In the genomic region with DNA sequence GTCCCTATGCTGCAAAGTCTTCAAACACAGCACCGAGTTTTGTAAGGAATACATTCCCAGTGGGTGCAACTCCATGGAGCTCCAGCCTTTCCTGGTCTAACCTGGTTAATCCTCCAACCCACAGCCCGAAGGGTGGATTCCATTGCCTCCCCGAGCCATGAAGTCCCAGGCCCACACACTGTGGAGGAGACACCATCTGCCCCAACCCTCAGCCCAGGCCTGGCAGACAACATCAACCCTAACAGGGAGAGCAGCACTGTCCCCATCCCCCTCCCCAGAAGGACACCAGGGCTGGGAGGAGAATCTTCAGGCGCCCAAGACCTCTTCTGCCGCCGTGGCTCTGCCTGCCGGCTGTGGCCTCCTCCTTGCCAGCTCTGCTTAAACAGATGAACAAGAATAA, we compare ENCODE assay signal across 12 cellular contexts. TPM values are rescaled to one million over a fixed set of nuclear protein-coding genes. Genes with fewer than 3 reads are reported as not detected.
DNase-seq lines count a peak whose midpoint lies in the region; ATAC-seq, FAIRE-seq and TF ChIP-seq lines count a peak whose summit lies in the region.
"Had no signal": no experiment of that assay in that cellular context is flagged by ENCODE, and none has a peak within 500 bp of the region (broad histone marks: within the 10 kb centered on the region; RNA-seq: fewer than 3 reads in every experiment).

No MANE protein-coding gene starts in this region.

- FAIRE-seq in HTR-8/SVneo (lab: Jason Lieb, UNC), result peak; percentile 90
- FAIRE-seq: GM18507 had no signal

- POLR2A ChIA-PET in naive thymus-derived CD8-positive, alpha-beta T cell (lab: Charles Lee), result interaction anchor here (8.5 to 26.2 kb wide), 2 partner anchors 6 to 17 kb away, joined by 89 to 1375 read pairs; a partner anchor contains a TSS

- peak overlapping the region; percentile 93 for H3K27ac Mint-ChIP-seq in dendritic cell treated with granulocyte-macrophage colony-stimulating factor and Interleukin-4, amounts not matched to agents 40 ng/mL and 50 ng/mL, for 4 days
- peak overlapping the region in 7 of 10 donors; percentile 62 to 98 (median 72) for H3K27ac Mint-ChIP-seq in naive thymus-derived CD8-positive, alpha-beta T cell
- no peak overlapping the region for H3K27ac Mint-ChIP-seq in type B pancreatic cell
- H3K27ac Mint-ChIP-seq: activated naive CD8-positive, alpha-beta T cell treated with anti-CD3 and anti-CD28 coated beads for 36 hours had no signal

- intact Hi-C loops in dendritic cell treated with granulocyte-macrophage colony-stimulating factor and Interleukin-4, amounts not matched to agents 40 ng/mL and 50 ng/mL, for 4 days (cut with micrococcal nuclease), result no loop called here

- H3K9me3 Mint-ChIP-seq in dendritic cell treated with granulocyte-macrophage colony-stimulating factor and Interleukin-4, amounts not matched to agents 40 ng/mL and 50 ng/mL, for 4 days, result no peaks in the 10 kb centered on the region
- H3K9me3 Mint-ChIP-seq in naive thymus-derived CD8-positive, alpha-beta T cell, result no peaks in the 10 kb centered on the region
- no peaks in the 10 kb centered on the region for H3K9me3 Mint-ChIP-seq in type B pancreatic cell

- H3K4me1 Mint-ChIP-seq in dendritic cell treated with granulocyte-macrophage colony-stimulating factor and Interleukin-4, amounts not matched to agents 40 ng/mL and 50 ng/mL, for 4 days (ENCODE audit: low read depth), result peaks cover 52% of the 10 kb centered on the region
- peaks cover 27 to 74% (median 50%) of the 10 kb centered on the region in 4 donors for H3K4me1 Mint-ChIP-seq in naive thymus-derived CD8-positive, alpha-beta T cell
- peaks cover 26% of the 10 kb centered on the region for H3K4me1 Mint-ChIP-seq in type B pancreatic cell (ENCODE audit: unreplicated experiment)

- no peak overlapping the region for H3K4me3 Mint-ChIP-seq in dendritic cell treated with granulocyte-macrophage colony-stimulating factor and Interleukin-4, amounts not matched to agents 40 ng/mL and 50 ng/mL, for 4 days
- H3K4me3 Mint-ChIP-seq in naive thymus-derived CD8-positive, alpha-beta T cell, result no peak overlapping the region
- no peak overlapping the region for H3K4me3 Mint-ChIP-seq in type B pancreatic cell
- H3K4me3 Mint-ChIP-seq: activated naive CD8-positive, alpha-beta T cell treated with anti-CD3 and anti-CD28 coated beads for 36 hours had no signal

- peaks cover 8% of the 10 kb centered on the region for H3K36me3 Mint-ChIP-seq in dendritic cell treated with granulocyte-macrophage colony-stimulating factor and Interleukin-4, amounts not matched to agents 40 ng/mL and 50 ng/mL, for 4 days (ENCODE audit: low read depth)
- peaks cover 0 to 3% (median 0%) of the 10 kb centered on the region in 3 donors for H3K36me3 Mint-ChIP-seq in naive thymus-derived CD8-positive, alpha-beta T cell
- peaks cover 4% of the 10 kb centered on the region for H3K36me3 Mint-ChIP-seq in type B pancreatic cell

- TF ChIP-seq CTCF in type B pancreatic cell (conservative IDR thresholded peaks at IDR 0.05), result no peak

- no peak for DNase-seq in HTR-8/SVneo (ENCODE audit: insufficient read length, low spot score)
- DNase-seq in naive thymus-derived CD8-positive, alpha-beta T cell, result no peak
- DNase-seq in type B pancreatic cell (ENCODE audit: extremely low spot score, unreplicated experiment), result peak; percentile 64
- no peak for DNase-seq in COLO829 (ENCODE audit: low spot score)
- no peak for DNase-seq in NCI-H82 treated with DMSO at 0.1 percent for 48 hours (lab: John Stamatoyannopoulos, UW; ENCODE audit: unreplicated experiment)
- no peak for DNase-seq in NCI-H1105 (lab: John Stamatoyannopoulos, UW)
- DNase-seq: activated CD8-positive, alpha-beta memory T cell treated with anti-CD3 and anti-CD28 coated beads, Interleukin-2, amount 50 U/mL, for 48 hours; activated naive CD8-positive, alpha-beta T cell treated with anti-CD3 and anti-CD28 coated beads for 36 hours; erythroblast; WERI-Rb-1 had no signal

- ATAC-seq in naive thymus-derived CD8-positive, alpha-beta T cell, result no peak

- H3K27me3 Mint-ChIP-seq in dendritic cell treated with granulocyte-macrophage colony-stimulating factor and Interleukin-4, amounts not matched to agents 40 ng/mL and 50 ng/mL, for 4 days, result peaks cover 3% of the 10 kb centered on the region
- no peaks in the 10 kb centered on the region for H3K27me3 Mint-ChIP-seq in naive thymus-derived CD8-positive, alpha-beta T cell
- H3K27me3 Mint-ChIP-seq in type B pancreatic cell, result no peaks in the 10 kb centered on the region
- H3K27me3 Mint-ChIP-seq: activated naive CD8-positive, alpha-beta T cell treated with anti-CD3 and anti-CD28 coated beads for 36 hours had no signal

RNA-seq across cellular contexts. Expression of a gene that starts 15.8 kb away (rescaled TPM):
- total RNA-seq in naive thymus-derived CD8-positive, alpha-beta T cell, result 100 to 1,000 TPM; 201 to 222 TPM
- 100 to 1,000 TPM; 122 to 142 (median 134) TPM for polyA plus RNA-seq in naive thymus-derived CD8-positive, alpha-beta T cell
- total RNA-seq in type B pancreatic cell (ENCODE audit: low replicate concordance), result 457 and 564 TPM in 2 replicates
